Comparison of ENCODE assay signal across 1 cellular context in genomic region chr1:1231400-1232223, GRCh38.
A peak's percentile ranks its signal among the peaks of the same experiment; 100 is the strongest.
TF ChIP-seq lines count a peak whose summit lies in the region.

TSS of gene SDF4 (minus strand) at chr1:1232001. CDS start at chr1:1228772, 3,229 bp downstream.

TF ChIP-seq in HepG2, 621 proteins besides CTCF, POLR2A, EP300 and RAD21 (continued from another document and continues in another):
- TF ChIP-seq ZHX1 (CRISPR knock-in tag; IDR thresholded peaks at IDR 0.05; ENCODE audit: low read depth) (peak; percentile 90), ZBTB2 (CRISPR knock-in tag; IDR thresholded peaks at IDR 0.05; ENCODE audit: low read depth) (peak; percentile 66; the same call in 1 of the 2 replicates), SRSF4 (IDR thresholded peaks at IDR 0.05; ENCODE audit: low read depth, low read length, poor library complexity, severe bottlenecking) (no peak), CENPBD1 (CRISPR knock-in tag; IDR thresholded peaks at IDR 0.05; ENCODE audit: borderline replicate concordance, low read depth) (no peak), RELA (CRISPR knock-in tag; IDR thresholded peaks at IDR 0.05) (no peak), ZBTB34 (CRISPR knock-in tag; IDR thresholded peaks at IDR 0.05) (no peak), ETV6 (CRISPR knock-in tag; conservative IDR thresholded peaks at IDR 0.05) (no peak), MAFF (IDR thresholded peaks at IDR 0.05; ENCODE audit: low read depth, low read length) (no peak), RNF2 (conservative IDR thresholded peaks at IDR 0.05; ENCODE audit: low read depth) (peak; percentile 65; the same call in 1 of the 2 replicates), ZFP62 (CRISPR knock-in tag; IDR thresholded peaks at IDR 0.05) (no peak), MED1 (CRISPR knock-in tag; IDR thresholded peaks at IDR 0.05) (peak; percentile 52; the same call in 1 of the 2 replicates), ARNTL (CRISPR knock-in tag; IDR thresholded peaks at IDR 0.05) (peak; percentile 52; the same call in 1 of the 2 replicates), ZNF788 (CRISPR knock-in tag; IDR thresholded peaks at IDR 0.05; ENCODE audit: borderline replicate concordance) (peak; percentile 82; the same call in 1 of the 2 replicates), NFRKB (IDR thresholded peaks at IDR 0.05) (no peak), ZNF891 (CRISPR knock-in tag; IDR thresholded peaks at IDR 0.05) (peak; percentile 78), SIN3B (IDR thresholded peaks at IDR 0.05; ENCODE audit: low read length) (no peak), THAP7 (CRISPR knock-in tag; IDR thresholded peaks at IDR 0.05) (0 out of 2 replicates have a peak, but pooled peaks have one; percentile 20), PBX3 (CRISPR knock-in tag; IDR thresholded peaks at IDR 0.05; ENCODE audit: borderline replicate concordance) (no peak), ZNF446 (CRISPR knock-in tag; IDR thresholded peaks at IDR 0.05) (no peak), NPAS2 (CRISPR knock-in tag; IDR thresholded peaks at IDR 0.05; ENCODE audit: borderline replicate concordance) (no peak), ZNF530 (CRISPR knock-in tag; IDR thresholded peaks at IDR 0.05; ENCODE audit: low read depth) (no peak), ZSCAN21 (CRISPR knock-in tag; IDR thresholded peaks at IDR 0.05; ENCODE audit: borderline replicate concordance) (peak; percentile 58; the same call in 1 of the 2 replicates), ZNF790 (CRISPR knock-in tag; IDR thresholded peaks at IDR 0.05; ENCODE audit: borderline replicate concordance) (peak; percentile 36; the same call in 1 of the 2 replicates), SNAI1 (CRISPR knock-in tag; IDR thresholded peaks at IDR 0.05; ENCODE audit: borderline replicate concordance) (no peak), CREB3 (CRISPR knock-in tag; IDR thresholded peaks at IDR 0.05) (no peak), RBAK (CRISPR knock-in tag; IDR thresholded peaks at IDR 0.05) (no peak), ZNF782 (CRISPR knock-in tag; IDR thresholded peaks at IDR 0.05; ENCODE audit: borderline replicate concordance) (0 out of 2 replicates have a peak, but pooled peaks have one; percentile 68), HBP1 (CRISPR knock-in tag; IDR thresholded peaks at IDR 0.05; ENCODE audit: low read depth) (no peak), NR2F2 (IDR thresholded peaks at IDR 0.05; ENCODE audit: borderline replicate concordance, low read depth) (no peak), GFI1 (CRISPR knock-in tag; IDR thresholded peaks at IDR 0.05; ENCODE audit: borderline replicate concordance) (peak; percentile 33; the same call in 1 of the 2 replicates), PRDM4 (CRISPR knock-in tag; IDR thresholded peaks at IDR 0.05; ENCODE audit: borderline replicate concordance) (no peak), POLR2AphosphoS5 (IDR thresholded peaks at IDR 0.05; ENCODE audit: low read depth, low read length) (peak; percentile 50), SP4 (CRISPR knock-in tag; IDR thresholded peaks at IDR 0.05) (peak; percentile 59; the same call in 1 of the 2 replicates), PHF20 (CRISPR knock-in tag; IDR thresholded peaks at IDR 0.05) (peak; percentile 71), TARDBP (CRISPR knock-in tag; IDR thresholded peaks at IDR 0.05) (peak; percentile 44; the same call in 1 of the 2 replicates), JDP2 (CRISPR knock-in tag; IDR thresholded peaks at IDR 0.05; ENCODE audit: borderline replicate concordance) (no peak), KDM3A (CRISPR knock-in tag; IDR thresholded peaks at IDR 0.05; ENCODE audit: low read depth) (no peak), ZFAT (CRISPR knock-in tag; conservative IDR thresholded peaks at IDR 0.05) (no peak; the same call in 1 of the 2 replicates), NRL (CRISPR knock-in tag; IDR thresholded peaks at IDR 0.05; ENCODE audit: borderline replicate concordance) (peak; percentile 83; the same call in 1 of the 2 replicates), GTF3A (CRISPR knock-in tag; conservative IDR thresholded peaks at IDR 0.05) (no peak; the same call in 1 of the 2 replicates), SALL1 (CRISPR knock-in tag; IDR thresholded peaks at IDR 0.05) (peak; percentile 74), ZNF878 (CRISPR knock-in tag; IDR thresholded peaks at IDR 0.05) (no peak), GPN1 (CRISPR knock-in tag; IDR thresholded peaks at IDR 0.05; ENCODE audit: borderline replicate concordance) (no peak), GATA4 (IDR thresholded peaks at IDR 0.05; ENCODE audit: borderline replicate concordance, low read depth) (peak; percentile 62; the same call in 1 of the 2 replicates), KLF11 (CRISPR knock-in tag; IDR thresholded peaks at IDR 0.05) (no peak), MAFK (conservative IDR thresholded peaks at IDR 0.05 in 1 of 2, IDR thresholded peaks at IDR 0.05 in 1 of 2; ENCODE audit: low read length in 2 of 2) (no peak), ZNF775 (CRISPR knock-in tag; IDR thresholded peaks at IDR 0.05; ENCODE audit: borderline replicate concordance) (no peak; the same call in 1 of the 2 replicates), TFE3 (CRISPR knock-in tag; IDR thresholded peaks at IDR 0.05) (peak; percentile 64), ZNF101 (CRISPR knock-in tag; IDR thresholded peaks at IDR 0.05; ENCODE audit: borderline replicate concordance, low read depth) (no peak), ZNF816 (CRISPR knock-in tag; IDR thresholded peaks at IDR 0.05; ENCODE audit: borderline replicate concordance) (no peak), ZNF569 (CRISPR knock-in tag; IDR thresholded peaks at IDR 0.05; ENCODE audit: borderline replicate concordance) (0 out of 2 replicates have a peak, but pooled peaks have one; percentile 63), KDM5A (IDR thresholded peaks at IDR 0.05; ENCODE audit: borderline replicate concordance, low read length) (peak; percentile 52; the same call in 1 of the 2 replicates), ZBTB7B (CRISPR knock-in tag; IDR thresholded peaks at IDR 0.05) (peak; percentile 60; the same call in 1 of the 2 replicates), IRX3 (CRISPR knock-in tag; IDR thresholded peaks at IDR 0.05; ENCODE audit: borderline replicate concordance, low read depth) (no peak; the same call in 1 of the 2 replicates), CHCHD3 (CRISPR knock-in tag; IDR thresholded peaks at IDR 0.05) (no peak), MZF1 (CRISPR knock-in tag; IDR thresholded peaks at IDR 0.05; ENCODE audit: borderline replicate concordance) (no peak), NFKB2 (CRISPR knock-in tag; IDR thresholded peaks at IDR 0.05; ENCODE audit: borderline replicate concordance) (no peak)
